ENCODE assay signal across 29 cellular contexts in genomic region chr4:132313852-132314251, GRCh38.
"Had no signal": no experiment of that assay in that cellular context is flagged by ENCODE, and none has a peak within 500 bp of the region (broad histone marks: within the 10 kb centered on the region; RNA-seq: fewer than 3 reads in every experiment).

No MANE protein-coding gene starts in this region.

- H3K36me3 Mint-ChIP-seq: natural killer cell; stimulated activated effector memory CD8-positive, alpha-beta T cell treated with anti-CD3 and anti-CD28 coated beads, Interleukin-12 subunit alpha, Interleukin-12 subunit beta, amount 100 ng/mL, for 72 hours; stimulated activated naive B cell treated with anti-CD40 and anti-IgM and Interleukin-4, amounts not matched to agents 10 μg/mL and 1 μg/mL and 100 μg/mL, for 72 hours had no signal

- H3K4me1 Mint-ChIP-seq: natural killer cell; nephron; neural crest cell; stimulated activated effector memory CD8-positive, alpha-beta T cell treated with anti-CD3 and anti-CD28 coated beads, Interleukin-12 subunit alpha, Interleukin-12 subunit beta, amount 100 ng/mL, for 72 hours; stimulated activated naive B cell treated with anti-CD40 and anti-IgM and Interleukin-4, amounts not matched to agents 10 μg/mL and 1 μg/mL and 100 μg/mL, for 72 hours had no signal

- H3K9ac ChIP-seq: parathyroid adenoma had no signal

- H3K79me2 ChIP-seq: parathyroid adenoma had no signal

- H3K9me3 ChIP-seq: ovary, psoas muscle, right lobe of liver, sigmoid colon, stomach, thoracic aorta, thyroid gland, tibial nerve, upper lobe of left lung, vagina had no signal

- H3K4me3 ChIP-seq: ovary, psoas muscle, right lobe of liver, sigmoid colon, stomach, thoracic aorta, thyroid gland, tibial nerve, upper lobe of left lung, vagina had no signal

- H3K4me1 ChIP-seq: parathyroid adenoma, psoas muscle, right lobe of liver, sigmoid colon, stomach, thyroid gland, tibial nerve, upper lobe of left lung, vagina had no signal

- H3K27me3 ChIP-seq: ovary, right lobe of liver, sigmoid colon, stomach, thyroid gland, tibial nerve, upper lobe of left lung, vagina had no signal

- H2AFZ ChIP-seq: parathyroid adenoma had no signal

- FAIRE-seq: small intestine, urothelium cell line had no signal

- H3K27me3 Mint-ChIP-seq: progenitor cell of endocrine pancreas; stimulated activated naive B cell treated with anti-CD40 and anti-IgM and Interleukin-4, amounts not matched to agents 10 μg/mL and 1 μg/mL and 100 μg/mL, for 72 hours; stimulated activated naive CD8-positive, alpha-beta T cell treated with anti-CD3 and anti-CD28 coated beads, Interleukin-15, Interleukin-2, amounts not matched to agents 100 ng/mL and 50 ng/mL, for 24 hours had no signal

- H3K9me3 Mint-ChIP-seq: nephron; neural crest cell; stimulated activated naive B cell treated with anti-CD40 and anti-IgM and Interleukin-4, amounts not matched to agents 10 μg/mL and 1 μg/mL and 100 μg/mL, for 72 hours; stimulated activated naive CD8-positive, alpha-beta T cell treated with anti-CD3 and anti-CD28 coated beads, Interleukin-15, Interleukin-2, amounts not matched to agents 100 ng/mL and 50 ng/mL, for 24 hours had no signal

- H3K4me3 Mint-ChIP-seq: natural killer cell; nephron; neural crest cell; stimulated activated effector memory CD8-positive, alpha-beta T cell treated with anti-CD3 and anti-CD28 coated beads, Interleukin-12 subunit alpha, Interleukin-12 subunit beta, amount 100 ng/mL, for 72 hours; stimulated activated naive B cell treated with anti-CD40 and anti-IgM and Interleukin-4, amounts not matched to agents 10 μg/mL and 1 μg/mL and 100 μg/mL, for 72 hours; stimulated activated naive CD8-positive, alpha-beta T cell treated with anti-CD3 and anti-CD28 coated beads, Interleukin-15, Interleukin-2, amounts not matched to agents 100 ng/mL and 50 ng/mL, for 24 hours had no signal

- DNase-seq: natural killer cell; occipital lobe; ovary; posterior cingulate gyrus; psoas muscle; right cardiac atrium; right lobe of liver; sigmoid colon; small intestine; stimulated activated CD4-positive, alpha-beta T cell treated with anti-CD3 and anti-CD28 coated beads, Interleukin-15, amount 100 ng/mL, for 24 hours; stimulated activated CD4-positive, alpha-beta T cell treated with anti-CD3 and anti-CD28 coated beads, Interleukin-2, amount 100 ng/mL, for 24 hours; stimulated activated CD4-positive, alpha-beta T cell treated with anti-CD3 and anti-CD28 coated beads, Interleukin-2, amount 100 ng/mL, for 48 hours; stimulated activated CD4-positive, alpha-beta T cell treated with anti-CD3 and anti-CD28 coated beads, Interleukin-4, amount 100 ng/mL, for 24 hours; stimulated activated naive B cell treated with anti-CD40 and anti-IgM and Interleukin-4, amounts not matched to agents 10 μg/mL and 1 μg/mL and 100 μg/mL, for 72 hours; stimulated activated naive CD4-positive, alpha-beta T cell treated with Interleukin-2 at 50 U/mL for 16 hours; stomach; thyroid gland; trophoblast cell; upper lobe of left lung had no signal

- H3K27ac ChIP-seq: ovary, parathyroid adenoma, psoas muscle, right lobe of liver, sigmoid colon, stomach, thoracic aorta, thyroid gland, tibial nerve, upper lobe of left lung, vagina had no signal

- ATAC-seq: natural killer cell; psoas muscle; right cardiac atrium; right lobe of liver; stimulated activated effector memory CD8-positive, alpha-beta T cell treated with anti-CD3 and anti-CD28 coated beads, Interleukin-12 subunit alpha, Interleukin-12 subunit beta, amount 100 ng/mL, for 72 hours; stimulated activated naive B cell treated with anti-CD40 and anti-IgM and Interleukin-4, amounts not matched to agents 10 μg/mL and 1 μg/mL and 100 μg/mL, for 72 hours had no signal

- H3K36me3 ChIP-seq: ovary, right lobe of liver, sigmoid colon, stomach, thoracic aorta, thyroid gland, tibial nerve, upper lobe of left lung, vagina had no signal

- H3K27ac Mint-ChIP-seq: natural killer cell; nephron; progenitor cell of endocrine pancreas; stimulated activated effector memory CD8-positive, alpha-beta T cell treated with anti-CD3 and anti-CD28 coated beads, Interleukin-12 subunit alpha, Interleukin-12 subunit beta, amount 100 ng/mL, for 72 hours; stimulated activated naive B cell treated with anti-CD40 and anti-IgM and Interleukin-4, amounts not matched to agents 10 μg/mL and 1 μg/mL and 100 μg/mL, for 72 hours; stimulated activated naive CD8-positive, alpha-beta T cell treated with anti-CD3 and anti-CD28 coated beads, Interleukin-15, Interleukin-2, amounts not matched to agents 100 ng/mL and 50 ng/mL, for 24 hours had no signal
